ENCODE assay signal across 22 cellular contexts in genomic region chr1:9451086-9451485, GRCh38.
"Had no signal": no experiment of that assay in that cellular context is flagged by ENCODE, and none has a peak within 500 bp of the region (broad histone marks: within the 10 kb centered on the region; RNA-seq: fewer than 3 reads in every experiment).

No MANE protein-coding gene starts in this region.

- H3K9me3 ChIP-seq: heart left ventricle, thoracic aorta, upper lobe of left lung had no signal

- H3K4me3 ChIP-seq: heart left ventricle, skin epidermis, thoracic aorta, upper lobe of left lung had no signal

- ATAC-seq: heart left ventricle; natural killer cell; sciatic nerve; stimulated activated naive CD8-positive, alpha-beta T cell treated with anti-CD3 and anti-CD28 coated beads, Interleukin-15, Interleukin-2, amounts not matched to agents 100 U/mL and 50 U/mL, for 24 hours had no signal

- H3K27me3 ChIP-seq: upper lobe of left lung had no signal

- FAIRE-seq: endothelial cell of umbilical vein had no signal

- H3K27ac ChIP-seq: heart left ventricle, thoracic aorta, upper lobe of left lung had no signal

- DNase-seq: activated CD4-positive, alpha-beta memory T cell treated with anti-CD3 and anti-CD28 coated beads for 36 hours; activated CD4-positive, alpha-beta T cell treated with anti-CD3 and anti-CD28 coated beads, Interleukin-2, amount 10 ng/mL, durations not matched to agents 24 days and 14 days; activated CD4-positive, CD25-positive, alpha-beta regulatory T cell treated with anti-CD3 and anti-CD28 coated beads, Interleukin-2, amount 50 U/mL, for 72 hours; activated CD8-positive, alpha-beta memory T cell treated with anti-CD3 and anti-CD28 coated beads, Interleukin-2, amount 50 U/mL, for 4 hours; activated gamma-delta T cell; activated naive CD4-positive, alpha-beta T cell treated with anti-CD3 and anti-CD28 coated beads, Interleukin-2, amount 10 ng/mL, durations not matched to agents 7 days and 5 days; activated naive CD8-positive, alpha-beta T cell treated with anti-CD3 and anti-CD28 coated beads, Interleukin-2, amount 10 ng/mL, durations not matched to agents 7 days and 5 days; activated T-cell treated with anti-CD3 and anti-CD28 coated beads, Interleukin-2, amount 50 U/mL, for 24 hours; caudate nucleus; foreskin fibroblast; hypothalamus; natural killer cell; stimulated activated CD4-positive, alpha-beta T cell treated with anti-CD3 and anti-CD28 coated beads, Interleukin-12 subunit alpha, Interleukin-12 subunit beta, amount 100 ng/mL, for 4 hours; stimulated activated CD4-positive, alpha-beta T cell treated with anti-CD3 and anti-CD28 coated beads, Interleukin-4, amount 100 ng/mL, for 1 hour; stimulated activated naive CD8-positive, alpha-beta T cell treated with anti-CD3 and anti-CD28 coated beads, Interleukin-15, Interleukin-2, amounts not matched to agents 100 U/mL and 50 U/mL, for 24 hours; T1000; upper lobe of left lung had no signal

- H3K36me3 ChIP-seq: heart left ventricle, thoracic aorta, upper lobe of left lung had no signal
